8 cellular contexts compared by ENCODE assay signal in the genomic region with DNA sequence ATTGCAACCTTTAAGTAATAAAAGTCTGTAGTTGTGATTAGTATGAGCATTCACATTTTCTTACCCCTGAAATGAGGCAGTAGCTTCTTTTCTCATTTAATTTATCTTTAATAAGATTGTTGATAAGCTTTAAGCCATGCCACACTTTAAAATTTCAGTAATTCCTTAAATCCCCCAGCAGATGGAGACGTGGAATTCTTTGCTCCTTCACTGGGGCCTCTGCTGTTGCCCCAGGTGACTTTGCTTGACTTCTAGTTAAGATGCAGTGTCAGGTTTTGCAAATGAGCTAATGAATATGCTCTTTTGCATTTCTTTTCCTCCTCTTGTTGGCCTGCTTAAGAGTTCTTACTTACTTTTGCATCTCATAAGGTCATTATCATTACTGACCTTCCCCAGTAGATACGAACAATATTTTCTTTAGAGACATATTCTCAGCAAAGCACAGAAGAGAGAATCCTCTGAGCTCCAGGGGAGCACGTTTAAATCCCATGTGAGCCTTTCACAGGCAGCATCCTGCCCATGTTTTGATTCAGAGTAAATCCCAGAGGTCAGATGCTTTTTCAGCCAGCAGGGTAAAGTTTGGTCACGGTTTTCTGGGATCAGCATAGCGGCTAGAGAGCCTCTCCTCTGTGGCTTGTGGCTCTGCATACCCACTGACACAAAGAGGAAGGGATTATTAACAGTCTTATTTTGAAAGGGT.
DNase-seq lines count a peak whose midpoint lies in the region; ATAC-seq and TF ChIP-seq lines count a peak whose summit lies in the region.

No MANE protein-coding gene starts in this region.

- intact Hi-C loops in HCT116 (cut with micrococcal nuclease), result loop anchor here (1.0 kb wide), 2 partner anchors 190 to 599 kb away; no protein-coding TSS in a partner anchor

- H3K4me3 Mint-ChIP-seq in glutamatergic neuron (ENCODE audit: unreplicated experiment), result peak overlapping the region; percentile 50

- peak overlapping the region; percentile 15 for H3K27ac Mint-ChIP-seq in glutamatergic neuron (ENCODE audit: unreplicated experiment)

- H3K9me2 ChIP-seq in HCT116 (ENCODE audit: insufficient read depth), result no peaks in the 10 kb centered on the region

- no peaks in the 10 kb centered on the region for H3K36me3 Mint-ChIP-seq in glutamatergic neuron (ENCODE audit: unreplicated experiment)

- H3K9me3 ChIP-seq in HCT116 (ENCODE audit: control insufficient read depth in 1 of 2, insufficient read depth in 1 of 2, low read depth in 1 of 2, low read length in 2 of 2), result no peaks in the 10 kb centered on the region
- no peaks in the 10 kb centered on the region for H3K9me3 ChIP-seq in SJCRH30 (replicated peaks)
- no peaks in the 10 kb centered on the region for H3K9me3 ChIP-seq in subcutaneous abdominal adipose tissue (ENCODE audit: control insufficient read depth in 5 of 5, low read length in 5 of 5)

- peak; percentile 35 to 60 (median 56); a peak in 4 of 6 replicates for TF ChIP-seq CTCF in HCT116 (IDR thresholded peaks at IDR 0.05 in 2 of 3, conservative IDR thresholded peaks at IDR 0.05 in 1 of 3; ENCODE audit: borderline replicate concordance in 1 of 3, insufficient read depth in 1 of 3, low read depth in 2 of 3, low read length in 2 of 3)
- peak; percentile 73 for TF ChIP-seq CTCF in glutamatergic neuron (IDR thresholded peaks at IDR 0.05; ENCODE audit: partially characterized antibody, unreplicated experiment)

- H3K79me2 ChIP-seq in HCT116 (ENCODE audit: insufficient read depth, low read length), result no peaks in the 10 kb centered on the region

- H3K27me3 ChIP-seq in HCT116 (ENCODE audit: insufficient read depth, low read length) (no peaks in the 10 kb centered on the region), SJCRH30 (no peaks in the 10 kb centered on the region), subcutaneous abdominal adipose tissue (ENCODE audit: control insufficient read depth in 5 of 5, insufficient read depth in 4 of 5, low read length in 5 of 5) (no peaks in the 10 kb centered on the region)

- RAD21 ChIA-PET in HCT116 (lab: Charles Lee; ENCODE audit: low non-redundant PET in 1 of 2, low total read pairs in 2 of 2, uncharacterized antibody in 2 of 2, unreplicated experiment in 2 of 2), result interaction anchor here in 1 of 2 experiments (0.6 kb wide), 1 partner anchor 192 kb away, joined by 3 read pairs; no protein-coding TSS in a partner anchor

- no peaks in the 10 kb centered on the region for H3K9me3 Mint-ChIP-seq in glutamatergic neuron (ENCODE audit: unreplicated experiment)

- H3K4me2 ChIP-seq in HCT116 (ENCODE audit: low read length), result no peak overlapping the region

- DNase-seq in A172 (ENCODE audit: low spot score) (peak; percentile 35), HCT116 (ENCODE audit: low read depth, low spot score) (peak; percentile 29), SJCRH30 (peak; percentile 73 to 86), glutamatergic neuron (peak; percentile 24), CD1c-positive myeloid dendritic cell (ENCODE audit: extremely low spot score) (no peak)

- no peak for TF ChIP-seq POLR2A in HCT116 (IDR thresholded peaks at IDR 0.05; ENCODE audit: borderline replicate concordance, extremely low read depth, insufficient read depth, insufficient read length)

- CTCF ChIA-PET in HCT116 (lab: Charles Lee), result interaction anchor here (0.7 to 1.8 kb wide), 19 partner anchors 9 to 691 kb away, joined by 3 to 9 read pairs (median 4); no protein-coding TSS in a partner anchor

- H3K4me3 ChIP-seq in HCT116 (replicated peaks in 1 of 2; ENCODE audit: low read depth in 1 of 2, low read length in 2 of 2), result no peak overlapping the region
- H3K4me3 ChIP-seq in SJCRH30, result no peak overlapping the region
- H3K4me3 ChIP-seq in subcutaneous abdominal adipose tissue (ENCODE audit: low read depth in 1 of 5, low read length in 5 of 5), result no peak overlapping the region

- no peaks in the 10 kb centered on the region for H4K20me1 ChIP-seq in HCT116 (ENCODE audit: insufficient read depth)

- no peaks in the 10 kb centered on the region for H3K4me1 ChIP-seq in HCT116 (ENCODE audit: control insufficient read depth in 1 of 2, insufficient read depth in 2 of 2, low read length in 2 of 2)
- peaks cover 10% of the 10 kb centered on the region for H3K4me1 ChIP-seq in SJCRH30
- peaks cover 0 to 11% (median 10%) of the 10 kb centered on the region in 5 donors for H3K4me1 ChIP-seq in subcutaneous abdominal adipose tissue (ENCODE audit: control insufficient read depth in 5 of 5, insufficient read depth in 5 of 5, low read length in 5 of 5)

- BruUV-seq in HCT116 (replicated peaks; lab: Mats Ljungman, UMichigan), result no TSS peak

- no peak overlapping the region for H2AFZ ChIP-seq in HCT116 (ENCODE audit: low read depth, low read length, poor library complexity, severe bottlenecking)

- POLR2A ChIA-PET in HCT116 (lab: Charles Lee), result no interaction called here

- H3K9ac ChIP-seq in HCT116 (ENCODE audit: low read length), result no peak overlapping the region
- H3K9ac ChIP-seq in subcutaneous abdominal adipose tissue (ENCODE audit: low read length in 5 of 5), result no peak overlapping the region

- H3K36me3 ChIP-seq in HCT116 (ENCODE audit: control insufficient read depth in 1 of 2, insufficient read depth in 2 of 2, low read length in 2 of 2) (no peaks in the 10 kb centered on the region), SJCRH30 (no peaks in the 10 kb centered on the region), subcutaneous abdominal adipose tissue (ENCODE audit: control insufficient read depth in 5 of 5, insufficient read depth in 5 of 5, low read length in 5 of 5) (peaks cover 0 to 3% (median 0%) of the 10 kb centered on the region in 5 donors)

- no peak overlapping the region for H3K27ac ChIP-seq in HCT116 (ENCODE audit: low read depth, low read length)
- peak overlapping the region; percentile 77 for H3K27ac ChIP-seq in SJCRH30
- H3K27ac ChIP-seq in subcutaneous abdominal adipose tissue (ENCODE audit: low read depth, low read length), result peak overlapping the region; percentile 52

- H3K4me1 Mint-ChIP-seq in glutamatergic neuron (ENCODE audit: low read depth, unreplicated experiment), result peaks cover 19% of the 10 kb centered on the region

- peak; percentile 89 for ATAC-seq in HCT116
- no peak for ATAC-seq in GM19467 (IDR thresholded peaks at IDR 0.05; ENCODE audit: unreplicated experiment)
- ATAC-seq in GM21423 (IDR thresholded peaks at IDR 0.05; ENCODE audit: unreplicated experiment), result no peak

- H3K27me3 Mint-ChIP-seq in glutamatergic neuron (ENCODE audit: unreplicated experiment), result no peaks in the 10 kb centered on the region

- TF ChIP-seq RAD21 in HCT116 (IDR thresholded peaks at IDR 0.05; ENCODE audit: low read depth), result peak; percentile 71

TF ChIP-seq in HCT116, 20 proteins besides CTCF, POLR2A, EP300 and RAD21:
- TF ChIP-seq, protein P1, sequence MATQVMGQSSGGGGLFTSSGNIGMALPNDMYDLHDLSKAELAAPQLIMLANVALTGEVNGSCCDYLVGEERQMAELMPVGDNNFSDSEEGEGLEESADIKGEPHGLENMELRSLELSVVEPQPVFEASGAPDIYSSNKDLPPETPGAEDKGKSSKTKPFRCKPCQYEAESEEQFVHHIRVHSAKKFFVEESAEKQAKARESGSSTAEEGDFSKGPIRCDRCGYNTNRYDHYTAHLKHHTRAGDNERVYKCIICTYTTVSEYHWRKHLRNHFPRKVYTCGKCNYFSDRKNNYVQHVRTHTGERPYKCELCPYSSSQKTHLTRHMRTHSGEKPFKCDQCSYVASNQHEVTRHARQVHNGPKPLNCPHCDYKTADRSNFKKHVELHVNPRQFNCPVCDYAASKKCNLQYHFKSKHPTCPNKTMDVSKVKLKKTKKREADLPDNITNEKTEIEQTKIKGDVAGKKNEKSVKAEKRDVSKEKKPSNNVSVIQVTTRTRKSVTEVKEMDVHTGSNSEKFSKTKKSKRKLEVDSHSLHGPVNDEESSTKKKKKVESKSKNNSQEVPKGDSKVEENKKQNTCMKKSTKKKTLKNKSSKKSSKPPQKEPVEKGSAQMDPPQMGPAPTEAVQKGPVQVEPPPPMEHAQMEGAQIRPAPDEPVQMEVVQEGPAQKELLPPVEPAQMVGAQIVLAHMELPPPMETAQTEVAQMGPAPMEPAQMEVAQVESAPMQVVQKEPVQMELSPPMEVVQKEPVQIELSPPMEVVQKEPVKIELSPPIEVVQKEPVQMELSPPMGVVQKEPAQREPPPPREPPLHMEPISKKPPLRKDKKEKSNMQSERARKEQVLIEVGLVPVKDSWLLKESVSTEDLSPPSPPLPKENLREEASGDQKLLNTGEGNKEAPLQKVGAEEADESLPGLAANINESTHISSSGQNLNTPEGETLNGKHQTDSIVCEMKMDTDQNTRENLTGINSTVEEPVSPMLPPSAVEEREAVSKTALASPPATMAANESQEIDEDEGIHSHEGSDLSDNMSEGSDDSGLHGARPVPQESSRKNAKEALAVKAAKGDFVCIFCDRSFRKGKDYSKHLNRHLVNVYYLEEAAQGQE (IDR thresholded peaks at IDR 0.05; ENCODE audit: low read depth), result no peak
- TF ChIP-seq, protein P2, sequence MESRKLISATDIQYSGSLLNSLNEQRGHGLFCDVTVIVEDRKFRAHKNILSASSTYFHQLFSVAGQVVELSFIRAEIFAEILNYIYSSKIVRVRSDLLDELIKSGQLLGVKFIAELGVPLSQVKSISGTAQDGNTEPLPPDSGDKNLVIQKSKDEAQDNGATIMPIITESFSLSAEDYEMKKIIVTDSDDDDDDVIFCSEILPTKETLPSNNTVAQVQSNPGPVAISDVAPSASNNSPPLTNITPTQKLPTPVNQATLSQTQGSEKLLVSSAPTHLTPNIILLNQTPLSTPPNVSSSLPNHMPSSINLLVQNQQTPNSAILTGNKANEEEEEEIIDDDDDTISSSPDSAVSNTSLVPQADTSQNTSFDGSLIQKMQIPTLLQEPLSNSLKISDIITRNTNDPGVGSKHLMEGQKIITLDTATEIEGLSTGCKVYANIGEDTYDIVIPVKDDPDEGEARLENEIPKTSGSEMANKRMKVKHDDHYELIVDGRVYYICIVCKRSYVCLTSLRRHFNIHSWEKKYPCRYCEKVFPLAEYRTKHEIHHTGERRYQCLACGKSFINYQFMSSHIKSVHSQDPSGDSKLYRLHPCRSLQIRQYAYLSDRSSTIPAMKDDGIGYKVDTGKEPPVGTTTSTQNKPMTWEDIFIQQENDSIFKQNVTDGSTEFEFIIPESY (IDR thresholded peaks at IDR 0.05; ENCODE audit: extremely low read depth, insufficient replicate concordance, low read length), result no peak
